15 cellular contexts compared by ENCODE assay signal in genomic region chr10:80661526-80661925, GRCh38.
DNase-seq lines count a peak whose midpoint lies in the region; TF ChIP-seq lines count a peak whose summit lies in the region.
"Had no signal": no experiment of that assay in that cellular context is flagged by ENCODE, and none has a peak within 500 bp of the region (broad histone marks: within the 10 kb centered on the region; RNA-seq: fewer than 3 reads in every experiment).

No MANE protein-coding gene starts in this region.

- TF ChIP-seq RAD21 in neural cell (conservative IDR thresholded peaks at IDR 0.05): no peak

- TF ChIP-seq EP300 in neural cell (conservative IDR thresholded peaks at IDR 0.05; ENCODE audit: poor library complexity, severe bottlenecking): peak; percentile 84

- H3K9me3 ChIP-seq in BLaER1 treated with 17β-estradiol and CSF1 and Interleukin-3, amounts not matched to agents 10 nM and 100 nM (replicated peaks in 1 of 11): peaks cover 17 to 37% (median 22%) of the 10 kb centered on the region in 11 experiments
- no peaks in the 10 kb centered on the region for H3K9me3 ChIP-seq in endodermal cell (ENCODE audit: control insufficient read depth, low read length)
- H3K9me3 ChIP-seq in neural cell (ENCODE audit: low read length): no peaks in the 10 kb centered on the region
- H3K9me3 ChIP-seq in spleen: peaks cover 0 to 12% (median 9%) of the 10 kb centered on the region in 8 donors
- peaks cover 3 to 4% of the 10 kb centered on the region in 2 donors for H3K9me3 ChIP-seq in breast epithelium

- no peak overlapping the region for H3K4me3 ChIP-seq in BLaER1 treated with 17β-estradiol and CSF1 and Interleukin-3, amounts not matched to agents 10 nM and 100 nM
- H3K4me3 ChIP-seq in endodermal cell (ENCODE audit: low read length): no peak overlapping the region
- H3K4me3 ChIP-seq in neural cell (ENCODE audit: low read length): peak overlapping the region; percentile 44
- no peak overlapping the region for H3K4me3 ChIP-seq in spleen
- H3K4me3 ChIP-seq in breast epithelium: no peak overlapping the region
- H3K4me3 ChIP-seq: A549 had no signal

- H2AFZ ChIP-seq in neural cell (ENCODE audit: low read depth, low read length): no peak overlapping the region

- peak overlapping the region in 1 of 11 experiments; percentile 37; a peak in 2 of 22 replicates for H3K9ac ChIP-seq in BLaER1 treated with 17β-estradiol and CSF1 and Interleukin-3, amounts not matched to agents 10 nM and 100 nM
- H3K9ac ChIP-seq in endodermal cell (ENCODE audit: extremely low read depth, low read length, poor library complexity, severe bottlenecking) (no peak overlapping the region), neural cell (ENCODE audit: low read length) (no peak overlapping the region)

- intact Hi-C loops in spleen (cut with DNase I; ENCODE audit: low total_unique reads): loop anchor here (5.0 to 10.0 kb wide), 2 partner anchors 219 to 263 kb away; no protein-coding TSS in a partner anchor
- intact Hi-C loops in breast epithelium (cut with DNase I; ENCODE audit: low total_unique reads): loop anchor here (10.0 kb wide), 1 partner anchor 1573 kb away; no protein-coding TSS in a partner anchor

- H3K4me1 ChIP-seq in BLaER1 treated with 17β-estradiol and CSF1 and Interleukin-3, amounts not matched to agents 10 nM and 100 nM: peaks cover 23 to 44% (median 32%) of the 10 kb centered on the region in 10 experiments
- H3K4me1 ChIP-seq in endodermal cell (ENCODE audit: control insufficient read depth, insufficient read depth, low read length): no peaks in the 10 kb centered on the region
- peaks cover 0 to 48% (median 19%) of the 10 kb centered on the region in 6 donors for H3K4me1 ChIP-seq in spleen
- H3K4me1 ChIP-seq in breast epithelium: peaks cover 0 to 3% of the 10 kb centered on the region in 2 donors

- H3K27ac Mint-ChIP-seq in endodermal cell: no peak overlapping the region
- H3K27ac Mint-ChIP-seq: B cell; CD4-positive, alpha-beta T cell; CD8-positive, alpha-beta T cell had no signal

- no peaks in the 10 kb centered on the region for H3K9me2 ChIP-seq in neural cell (ENCODE audit: insufficient read depth, low read length)

- peaks cover 10% of the 10 kb centered on the region for H3K4me1 Mint-ChIP-seq in endodermal cell

- H3K36me3 ChIP-seq in BLaER1 treated with 17β-estradiol and CSF1 and Interleukin-3, amounts not matched to agents 10 nM and 100 nM: peaks cover 0 to 5% (median 0%) of the 10 kb centered on the region in 11 experiments; a peak in 3 of 22 replicates
- H3K36me3 ChIP-seq in endodermal cell (ENCODE audit: control insufficient read depth, insufficient read depth, low read length) (no peaks in the 10 kb centered on the region), neural cell (ENCODE audit: insufficient read depth, low read length) (no peaks in the 10 kb centered on the region), spleen (no peaks in the 10 kb centered on the region), breast epithelium (no peaks in the 10 kb centered on the region)

- no peaks in the 10 kb centered on the region for H4K20me1 ChIP-seq in BLaER1 treated with 17β-estradiol and CSF1 and Interleukin-3, amounts not matched to agents 10 nM and 100 nM
- H4K20me1 ChIP-seq in neural cell (ENCODE audit: insufficient read depth): no peaks in the 10 kb centered on the region

- DNase-seq in endodermal cell: peak; percentile 15
- DNase-seq in spleen: no peak
- DNase-seq in NCI-H146 (lab: John Stamatoyannopoulos, UW): no peak
- DNase-seq in amniotic stem cell (lab: John Stamatoyannopoulos, UW): no peak
- DNase-seq in breast epithelium (ENCODE audit: low spot score in 2 of 2): no peak
- DNase-seq: Caco-2; Calu3; CD4-positive, alpha-beta T cell; CD8-positive, alpha-beta T cell; DMS79 treated with DMSO at 0.1 percent for 48 hours had no signal

- no peaks in the 10 kb centered on the region for H3K27me3 ChIP-seq in BLaER1 treated with 17β-estradiol and CSF1 and Interleukin-3, amounts not matched to agents 10 nM and 100 nM
- H3K27me3 ChIP-seq in endodermal cell (ENCODE audit: control insufficient read depth, insufficient read depth, low read length, poor library complexity, severe bottlenecking) (no peaks in the 10 kb centered on the region), neural cell (ENCODE audit: insufficient read depth, low read depth, low read length) (no peaks in the 10 kb centered on the region), spleen (replicated peaks in 1 of 7) (peaks cover 0 to 31% (median 3%) of the 10 kb centered on the region in 7 donors), breast epithelium (peaks cover 0 to 4% of the 10 kb centered on the region in 2 donors)

- no peaks in the 10 kb centered on the region for H3K27me3 Mint-ChIP-seq in endodermal cell (ENCODE audit: insufficient read depth)

- no peaks in the 10 kb centered on the region for H3K79me2 ChIP-seq in neural cell (replicated peaks; ENCODE audit: insufficient read depth, low read length)

- H3K4me3 Mint-ChIP-seq in endodermal cell: no peak overlapping the region
- H3K4me3 Mint-ChIP-seq: B cell; CD4-positive, alpha-beta T cell; CD8-positive, alpha-beta T cell had no signal

- WGBS in endodermal cell (ENCODE audit: insufficient coverage in 1 of 2, insufficient read length in 1 of 2), 2 experiments: 91 to 93% methylated on average over 3 of the region's 3 CpGs
- whole genome bisulfite sequencing in spleen, 5 donors: 89 to 95% (median 92%) methylated on average over 3 of the region's 3 CpGs

- no peaks in the 10 kb centered on the region for H3K9me3 Mint-ChIP-seq in endodermal cell
- H3K9me3 Mint-ChIP-seq: CD4-positive, alpha-beta T cell; CD8-positive, alpha-beta T cell had no signal

- peak overlapping the region in 8 of 11 experiments; percentile 72 to 97 (median 82); a peak in 14 of 22 replicates for H3K4me2 ChIP-seq in BLaER1 treated with 17β-estradiol and CSF1 and Interleukin-3, amounts not matched to agents 10 nM and 100 nM
- no peak overlapping the region for H3K4me2 ChIP-seq in neural cell (ENCODE audit: low read length)
- H3K4me2 ChIP-seq: A549 had no signal

- H3K36me3 Mint-ChIP-seq in endodermal cell (ENCODE audit: low read depth): no peaks in the 10 kb centered on the region
- H3K36me3 Mint-ChIP-seq: CD8-positive, alpha-beta T cell had no signal

- TF ChIP-seq POLR2A in spleen (IDR thresholded peaks at IDR 0.05): no peak
- TF ChIP-seq POLR2A in breast epithelium (IDR thresholded peaks at IDR 0.05): no peak

- TF ChIP-seq CTCF in endodermal cell (conservative IDR thresholded peaks at IDR 0.05): no peak
- no peak for TF ChIP-seq CTCF in neural cell (IDR thresholded peaks at IDR 0.05; ENCODE audit: poor library complexity, severe bottlenecking)
- TF ChIP-seq CTCF in spleen (IDR thresholded peaks at IDR 0.05 in 8 of 11, conservative IDR thresholded peaks at IDR 0.05 in 3 of 11): no peak
- no peak for TF ChIP-seq CTCF in breast epithelium (IDR thresholded peaks at IDR 0.05)

- peak overlapping the region in 8 of 11 experiments; percentile 43 to 80 (median 70); a peak in 15 of 22 replicates for H3K27ac ChIP-seq in BLaER1 treated with 17β-estradiol and CSF1 and Interleukin-3, amounts not matched to agents 10 nM and 100 nM
- no peak overlapping the region for H3K27ac ChIP-seq in endodermal cell (ENCODE audit: low read depth, low read length)
- H3K27ac ChIP-seq in neural cell (ENCODE audit: low read length): no peak overlapping the region
- H3K27ac ChIP-seq in spleen: peak overlapping the region in 6 of 8 donors; percentile 41 to 88 (median 76)
- no peak overlapping the region for H3K27ac ChIP-seq in breast epithelium
- H3K27ac ChIP-seq: 22Rv1, A549 had no signal

- no peaks in the 10 kb centered on the region for H3F3A ChIP-seq in neural cell (ENCODE audit: insufficient read depth, low read length, poor library complexity, severe bottlenecking)

TF ChIP-seq in neural cell, 6 proteins besides CTCF, POLR2A, EP300 and RAD21:
- TF ChIP-seq POLR2AphosphoS5 (IDR thresholded peaks at IDR 0.05): peak; percentile 61
- TF ChIP-seq REST (IDR thresholded peaks at IDR 0.05; ENCODE audit: borderline replicate concordance): no peak
- no peak for TF ChIP-seq TAF1 (IDR thresholded peaks at IDR 0.05; ENCODE audit: low read depth)

Comparison
In these comparisons a context has a peak if more than half of its experiments do, and no peak if none do; other contexts are left out.
1. H3K27ac ChIP-seq: peak in BLaER1 treated with 17β-estradiol and CSF1 and Interleukin-3, amounts not matched to agents 10 nM and 100 nM (8 of 11) and spleen (6 of 8); none in endodermal cell (single experiment), neural cell (single experiment) and breast epithelium (0 of 2).